In the genomic region with DNA sequence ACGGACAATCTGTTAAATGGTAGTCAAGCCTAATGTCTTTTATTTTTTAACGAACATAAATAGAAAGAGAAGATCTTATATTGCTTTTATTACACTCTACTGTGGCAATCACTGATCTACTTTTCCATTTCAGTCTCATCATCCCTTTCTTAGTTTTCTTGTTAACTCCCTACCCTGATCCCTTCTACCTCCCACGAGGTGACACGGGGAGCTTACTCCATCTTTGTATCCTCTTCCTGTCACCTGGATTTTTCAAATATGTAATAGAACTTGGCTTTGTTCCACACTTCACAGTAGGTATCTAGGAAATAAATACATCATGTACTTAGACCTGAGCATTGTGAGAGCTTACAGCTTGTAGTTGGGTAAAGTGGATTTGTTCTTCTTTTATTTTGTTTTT, we compare ENCODE assay signal across 1 cellular context.
A peak's percentile ranks its signal among the peaks of the same experiment; 100 is the strongest.
TF ChIP-seq lines count a peak whose summit lies in the region.

No MANE protein-coding gene starts in this region.

TF ChIP-seq in K562, 482 proteins besides CTCF, POLR2A, EP300 and RAD21:
- TF ChIP-seq E2F3 (CRISPR knock-in tag; IDR thresholded peaks at IDR 0.05) = no peak
- no peak for TF ChIP-seq ETV1 (tag; conservative IDR thresholded peaks at IDR 0.05; ENCODE audit: low read depth)
- no peak for TF ChIP-seq HDAC2 (IDR thresholded peaks at IDR 0.05)
- no peak for TF ChIP-seq KHSRP (IDR thresholded peaks at IDR 0.05)
- TF ChIP-seq, protein P1, sequence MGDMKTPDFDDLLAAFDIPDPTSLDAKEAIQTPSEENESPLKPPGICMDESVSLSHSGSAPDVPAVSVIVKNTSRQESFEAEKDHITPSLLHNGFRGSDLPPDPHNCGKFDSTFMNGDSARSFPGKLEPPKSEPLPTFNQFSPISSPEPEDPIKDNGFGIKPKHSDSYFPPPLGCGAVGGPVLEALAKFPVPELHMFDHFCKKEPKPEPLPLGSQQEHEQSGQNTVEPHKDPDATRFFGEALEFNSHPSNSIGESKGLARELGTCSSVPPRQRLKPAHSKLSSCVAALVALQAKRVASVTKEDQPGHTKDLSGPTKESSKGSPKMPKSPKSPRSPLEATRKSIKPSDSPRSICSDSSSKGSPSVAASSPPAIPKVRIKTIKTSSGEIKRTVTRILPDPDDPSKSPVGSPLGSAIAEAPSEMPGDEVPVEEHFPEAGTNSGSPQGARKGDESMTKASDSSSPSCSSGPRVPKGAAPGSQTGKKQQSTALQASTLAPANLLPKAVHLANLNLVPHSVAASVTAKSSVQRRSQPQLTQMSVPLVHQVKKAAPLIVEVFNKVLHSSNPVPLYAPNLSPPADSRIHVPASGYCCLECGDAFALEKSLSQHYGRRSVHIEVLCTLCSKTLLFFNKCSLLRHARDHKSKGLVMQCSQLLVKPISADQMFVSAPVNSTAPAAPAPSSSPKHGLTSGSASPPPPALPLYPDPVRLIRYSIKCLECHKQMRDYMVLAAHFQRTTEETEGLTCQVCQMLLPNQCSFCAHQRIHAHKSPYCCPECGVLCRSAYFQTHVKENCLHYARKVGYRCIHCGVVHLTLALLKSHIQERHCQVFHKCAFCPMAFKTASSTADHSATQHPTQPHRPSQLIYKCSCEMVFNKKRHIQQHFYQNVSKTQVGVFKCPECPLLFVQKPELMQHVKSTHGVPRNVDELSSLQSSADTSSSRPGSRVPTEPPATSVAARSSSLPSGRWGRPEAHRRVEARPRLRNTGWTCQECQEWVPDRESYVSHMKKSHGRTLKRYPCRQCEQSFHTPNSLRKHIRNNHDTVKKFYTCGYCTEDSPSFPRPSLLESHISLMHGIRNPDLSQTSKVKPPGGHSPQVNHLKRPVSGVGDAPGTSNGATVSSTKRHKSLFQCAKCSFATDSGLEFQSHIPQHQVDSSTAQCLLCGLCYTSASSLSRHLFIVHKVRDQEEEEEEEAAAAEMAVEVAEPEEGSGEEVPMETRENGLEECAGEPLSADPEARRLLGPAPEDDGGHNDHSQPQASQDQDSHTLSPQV (IDR thresholded peaks at IDR 0.05) = peak; percentile 45
- no peak for TF ChIP-seq ARID1B (IDR thresholded peaks at IDR 0.05)
- TF ChIP-seq, protein P2, sequence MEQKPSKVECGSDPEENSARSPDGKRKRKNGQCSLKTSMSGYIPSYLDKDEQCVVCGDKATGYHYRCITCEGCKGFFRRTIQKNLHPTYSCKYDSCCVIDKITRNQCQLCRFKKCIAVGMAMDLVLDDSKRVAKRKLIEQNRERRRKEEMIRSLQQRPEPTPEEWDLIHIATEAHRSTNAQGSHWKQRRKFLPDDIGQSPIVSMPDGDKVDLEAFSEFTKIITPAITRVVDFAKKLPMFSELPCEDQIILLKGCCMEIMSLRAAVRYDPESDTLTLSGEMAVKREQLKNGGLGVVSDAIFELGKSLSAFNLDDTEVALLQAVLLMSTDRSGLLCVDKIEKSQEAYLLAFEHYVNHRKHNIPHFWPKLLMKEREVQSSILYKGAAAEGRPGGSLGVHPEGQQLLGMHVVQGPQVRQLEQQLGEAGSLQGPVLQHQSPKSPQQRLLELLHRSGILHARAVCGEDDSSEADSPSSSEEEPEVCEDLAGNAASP (IDR thresholded peaks at IDR 0.05) = no peak
- no peak for TF ChIP-seq KAT2B (IDR thresholded peaks at IDR 0.05; ENCODE audit: low read depth, low read length)
- TF ChIP-seq KLF13 (tag; IDR thresholded peaks at IDR 0.05; ENCODE audit: borderline replicate concordance, low read depth) = no peak
- TF ChIP-seq, protein P3, sequence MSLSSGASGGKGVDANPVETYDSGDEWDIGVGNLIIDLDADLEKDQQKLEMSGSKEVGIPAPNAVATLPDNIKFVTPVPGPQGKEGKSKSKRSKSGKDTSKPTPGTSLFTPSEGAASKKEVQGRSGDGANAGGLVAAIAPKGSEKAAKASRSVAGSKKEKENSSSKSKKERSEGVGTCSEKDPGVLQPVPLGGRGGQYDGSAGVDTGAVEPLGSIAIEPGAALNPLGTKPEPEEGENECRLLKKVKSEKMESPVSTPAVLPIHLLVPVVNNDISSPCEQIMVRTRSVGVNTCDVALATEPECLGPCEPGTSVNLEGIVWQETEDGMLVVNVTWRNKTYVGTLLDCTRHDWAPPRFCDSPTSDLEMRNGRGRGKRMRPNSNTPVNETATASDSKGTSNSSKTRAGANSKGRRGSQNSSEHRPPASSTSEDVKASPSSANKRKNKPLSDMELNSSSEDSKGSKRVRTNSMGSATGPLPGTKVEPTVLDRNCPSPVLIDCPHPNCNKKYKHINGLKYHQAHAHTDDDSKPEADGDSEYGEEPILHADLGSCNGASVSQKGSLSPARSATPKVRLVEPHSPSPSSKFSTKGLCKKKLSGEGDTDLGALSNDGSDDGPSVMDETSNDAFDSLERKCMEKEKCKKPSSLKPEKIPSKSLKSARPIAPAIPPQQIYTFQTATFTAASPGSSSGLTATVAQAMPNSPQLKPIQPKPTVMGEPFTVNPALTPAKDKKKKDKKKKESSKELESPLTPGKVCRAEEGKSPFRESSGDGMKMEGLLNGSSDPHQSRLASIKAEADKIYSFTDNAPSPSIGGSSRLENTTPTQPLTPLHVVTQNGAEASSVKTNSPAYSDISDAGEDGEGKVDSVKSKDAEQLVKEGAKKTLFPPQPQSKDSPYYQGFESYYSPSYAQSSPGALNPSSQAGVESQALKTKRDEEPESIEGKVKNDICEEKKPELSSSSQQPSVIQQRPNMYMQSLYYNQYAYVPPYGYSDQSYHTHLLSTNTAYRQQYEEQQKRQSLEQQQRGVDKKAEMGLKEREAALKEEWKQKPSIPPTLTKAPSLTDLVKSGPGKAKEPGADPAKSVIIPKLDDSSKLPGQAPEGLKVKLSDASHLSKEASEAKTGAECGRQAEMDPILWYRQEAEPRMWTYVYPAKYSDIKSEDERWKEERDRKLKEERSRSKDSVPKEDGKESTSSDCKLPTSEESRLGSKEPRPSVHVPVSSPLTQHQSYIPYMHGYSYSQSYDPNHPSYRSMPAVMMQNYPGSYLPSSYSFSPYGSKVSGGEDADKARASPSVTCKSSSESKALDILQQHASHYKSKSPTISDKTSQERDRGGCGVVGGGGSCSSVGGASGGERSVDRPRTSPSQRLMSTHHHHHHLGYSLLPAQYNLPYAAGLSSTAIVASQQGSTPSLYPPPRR (CRISPR knock-in tag; IDR thresholded peaks at IDR 0.05; ENCODE audit: borderline replicate concordance) = no peak
- TF ChIP-seq RBM25 (IDR thresholded peaks at IDR 0.05; ENCODE audit: low read depth, low read length, severe bottlenecking) = no peak
- TF ChIP-seq NFIC (IDR thresholded peaks at IDR 0.05) = peak; percentile 22; the same call in 1 of the 2 replicates
- no peak for TF ChIP-seq NELFE (IDR thresholded peaks at IDR 0.05; ENCODE audit: insufficient read depth, insufficient read length)
TF ChIP-seq in K562: peak in this region for 2.
